ENCODE assay signal across 1 cellular context in genomic region chr17:28598799-28599310, GRCh38.
TF ChIP-seq lines count a peak whose summit lies in the region.

Gene SPAG5, minus strand, starts transcription at chr17:28599025. Its CDS starts 79 bp downstream, at chr17:28598946.

TF ChIP-seq in GM12878, 131 proteins besides CTCF, POLR2A, EP300 and RAD21 (continued from another document and continues in another):
- TF ChIP-seq ATF2 (IDR thresholded peaks at IDR 0.05; ENCODE audit: low read length) (no peak), IKZF1 (conservative IDR thresholded peaks at IDR 0.05) (no peak), SMARCA5 (IDR thresholded peaks at IDR 0.05) (no peak), IRF4 (IDR thresholded peaks at IDR 0.05; ENCODE audit: low read depth, low read length) (no peak), ZBED1 (IDR thresholded peaks at IDR 0.05; ENCODE audit: borderline replicate concordance) (no peak), SMAD5 (IDR thresholded peaks at IDR 0.05; ENCODE audit: low read depth) (peak; percentile 60; the same call in 1 of the 2 replicates), SKIL (IDR thresholded peaks at IDR 0.05; ENCODE audit: low read depth, poor library complexity, severe bottlenecking) (no peak), BHLHE40 (IDR thresholded peaks at IDR 0.05; ENCODE audit: borderline replicate concordance in 1 of 2, low read depth in 2 of 2, low read length in 1 of 2) (peak in 1 of 2 experiments; percentile 39; a peak in 2 of 4 replicates), RELA (IDR thresholded peaks at IDR 0.05; ENCODE audit: borderline replicate concordance, partially characterized antibody) (peak; percentile 44), BACH1 (IDR thresholded peaks at IDR 0.05; ENCODE audit: borderline replicate concordance) (peak; percentile 70; the same call in 1 of the 2 replicates), FOXM1 (IDR thresholded peaks at IDR 0.05; ENCODE audit: low read depth, low read length) (no peak), JUNB (IDR thresholded peaks at IDR 0.05) (no peak), MYC (IDR thresholded peaks at IDR 0.05; ENCODE audit: insufficient read depth, insufficient read length, insufficient replicate concordance, low read length, severe bottlenecking) (no peak), MYB (IDR thresholded peaks at IDR 0.05; ENCODE audit: borderline replicate concordance, low read depth, low read length) (no peak), ZNF207 (IDR thresholded peaks at IDR 0.05; ENCODE audit: borderline replicate concordance) (no peak), IKZF2 (IDR thresholded peaks at IDR 0.05) (no peak), POU2F2 (IDR thresholded peaks at IDR 0.05; ENCODE audit: borderline replicate concordance, low read depth, low read length) (peak; percentile 66; the same call in 1 of the 3 replicates), ZBTB11 (CRISPR knock-in tag; IDR thresholded peaks at IDR 0.05) (no peak), CHD2 (IDR thresholded peaks at IDR 0.05; ENCODE audit: borderline replicate concordance, low read depth, low read length) (peak; percentile 60; the same call in 1 of the 2 replicates), BRCA1 (IDR thresholded peaks at IDR 0.05; ENCODE audit: low read depth, low read length) (no peak), PAX5 (IDR thresholded peaks at IDR 0.05; ENCODE audit: borderline replicate concordance, low read depth, low read length) (0 out of 2 replicates have a peak, but pooled peaks have one; percentile 6), NRF1 (conservative IDR thresholded peaks at IDR 0.05; ENCODE audit: low read depth, low read length) (no peak), USF1 (IDR thresholded peaks at IDR 0.05; ENCODE audit: borderline replicate concordance, extremely low read length, insufficient read depth, low read depth, low read length) (no peak), E4F1 (IDR thresholded peaks at IDR 0.05; ENCODE audit: borderline replicate concordance, partially characterized antibody) (no peak), PAX8 (IDR thresholded peaks at IDR 0.05) (no peak), ZBTB40 (IDR thresholded peaks at IDR 0.05; ENCODE audit: borderline replicate concordance) (no peak), POLR2AphosphoS2 (IDR thresholded peaks at IDR 0.05; ENCODE audit: low read depth, low read length) (peak; percentile 57; the same call in 1 of the 2 replicates), NFXL1 (IDR thresholded peaks at IDR 0.05; ENCODE audit: borderline replicate concordance) (no peak), HDGF (IDR thresholded peaks at IDR 0.05) (peak; percentile 91), SREBF2 (IDR thresholded peaks at IDR 0.05; ENCODE audit: low read length) (no peak), CREB1 (IDR thresholded peaks at IDR 0.05; ENCODE audit: low read depth) (peak; percentile 73), TAF1 (IDR thresholded peaks at IDR 0.05; ENCODE audit: borderline replicate concordance, low read depth, low read length) (peak; percentile 78), HCFC1 (IDR thresholded peaks at IDR 0.05; ENCODE audit: low read length) (peak; percentile 34; the same call in 1 of the 2 replicates), USF2 (IDR thresholded peaks at IDR 0.05; ENCODE audit: borderline replicate concordance, low read depth, low read length) (no peak), NBN (IDR thresholded peaks at IDR 0.05) (0 out of 2 replicates have a peak, but pooled peaks have one; percentile 75), ZBTB4 (CRISPR knock-in tag; IDR thresholded peaks at IDR 0.05) (no peak), ZNF217 (IDR thresholded peaks at IDR 0.05) (no peak), SMAD1 (IDR thresholded peaks at IDR 0.05; ENCODE audit: low read depth, partially characterized antibody) (no peak), SUZ12 (IDR thresholded peaks at IDR 0.05; ENCODE audit: unreplicated experiment) (no peak), TARDBP (IDR thresholded peaks at IDR 0.05; ENCODE audit: borderline replicate concordance) (no peak), STAT1 (conservative IDR thresholded peaks at IDR 0.05) (no peak), RCOR1 (conservative IDR thresholded peaks at IDR 0.05; ENCODE audit: low read depth, low read length) (no peak), FOXK2 (IDR thresholded peaks at IDR 0.05) (no peak), PML (IDR thresholded peaks at IDR 0.05; ENCODE audit: low read length) (peak; percentile 67; the same call in 1 of the 2 replicates), E2F4 (IDR thresholded peaks at IDR 0.05; ENCODE audit: low read depth, low read length) (peak; percentile 99)
